1 cellular context compared by ENCODE assay signal in the genomic region with DNA sequence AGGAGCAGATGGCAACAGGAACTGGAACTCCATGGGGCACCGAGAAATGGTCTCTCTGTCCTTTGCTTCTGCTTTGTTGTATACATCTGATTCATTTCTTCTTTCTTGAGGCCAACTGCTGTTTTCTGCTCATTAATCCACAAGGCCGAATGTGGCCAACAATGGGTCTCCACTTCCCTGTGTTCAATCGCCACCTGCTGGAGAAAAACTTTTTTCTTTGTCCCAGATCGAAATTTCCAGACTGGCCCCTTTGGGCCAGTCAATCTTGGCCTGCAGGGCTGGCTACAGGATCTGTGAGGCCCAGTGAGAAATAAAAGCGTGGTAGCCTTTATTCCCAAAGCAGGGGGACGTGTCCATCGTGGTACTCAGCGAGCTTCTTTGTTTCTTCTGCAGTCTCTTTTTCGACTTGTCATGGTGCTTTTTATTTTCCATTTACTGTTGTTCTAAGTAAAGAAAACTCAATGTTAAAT.
TF ChIP-seq lines count a peak whose summit lies in the region.

No MANE protein-coding gene starts in this region.

TF ChIP-seq in GM12878, 131 proteins besides CTCF, POLR2A, EP300 and RAD21 (continued from another document):
- TF ChIP-seq, protein P1, sequence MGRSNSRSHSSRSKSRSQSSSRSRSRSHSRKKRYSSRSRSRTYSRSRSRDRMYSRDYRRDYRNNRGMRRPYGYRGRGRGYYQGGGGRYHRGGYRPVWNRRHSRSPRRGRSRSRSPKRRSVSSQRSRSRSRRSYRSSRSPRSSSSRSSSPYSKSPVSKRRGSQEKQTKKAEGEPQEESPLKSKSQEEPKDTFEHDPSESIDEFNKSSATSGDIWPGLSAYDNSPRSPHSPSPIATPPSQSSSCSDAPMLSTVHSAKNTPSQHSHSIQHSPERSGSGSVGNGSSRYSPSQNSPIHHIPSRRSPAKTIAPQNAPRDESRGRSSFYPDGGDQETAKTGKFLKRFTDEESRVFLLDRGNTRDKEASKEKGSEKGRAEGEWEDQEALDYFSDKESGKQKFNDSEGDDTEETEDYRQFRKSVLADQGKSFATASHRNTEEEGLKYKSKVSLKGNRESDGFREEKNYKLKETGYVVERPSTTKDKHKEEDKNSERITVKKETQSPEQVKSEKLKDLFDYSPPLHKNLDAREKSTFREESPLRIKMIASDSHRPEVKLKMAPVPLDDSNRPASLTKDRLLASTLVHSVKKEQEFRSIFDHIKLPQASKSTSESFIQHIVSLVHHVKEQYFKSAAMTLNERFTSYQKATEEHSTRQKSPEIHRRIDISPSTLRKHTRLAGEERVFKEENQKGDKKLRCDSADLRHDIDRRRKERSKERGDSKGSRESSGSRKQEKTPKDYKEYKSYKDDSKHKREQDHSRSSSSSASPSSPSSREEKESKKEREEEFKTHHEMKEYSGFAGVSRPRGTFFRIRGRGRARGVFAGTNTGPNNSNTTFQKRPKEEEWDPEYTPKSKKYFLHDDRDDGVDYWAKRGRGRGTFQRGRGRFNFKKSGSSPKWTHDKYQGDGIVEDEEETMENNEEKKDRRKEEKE (IDR thresholded peaks at IDR 0.05) = no peak
- TF ChIP-seq YY1 (IDR thresholded peaks at IDR 0.05; ENCODE audit: low read depth, low read length) = 0 out of 2 replicates have a peak, but pooled peaks have one; percentile 45
- no peak for TF ChIP-seq JUNB (IDR thresholded peaks at IDR 0.05)
- no peak for TF ChIP-seq CREM (IDR thresholded peaks at IDR 0.05; ENCODE audit: low read depth)
- TF ChIP-seq MYB (IDR thresholded peaks at IDR 0.05; ENCODE audit: borderline replicate concordance, low read depth, low read length) = no peak
- 0 out of 2 replicates have a peak, but pooled peaks have one; percentile 8 for TF ChIP-seq IRF4 (IDR thresholded peaks at IDR 0.05; ENCODE audit: low read depth, low read length)
- peak; percentile 87 for TF ChIP-seq SMC3 (IDR thresholded peaks at IDR 0.05; ENCODE audit: borderline replicate concordance, low read length)
- TF ChIP-seq CBX5 (IDR thresholded peaks at IDR 0.05; ENCODE audit: low read depth) = no peak
- TF ChIP-seq POU2F2 (IDR thresholded peaks at IDR 0.05; ENCODE audit: borderline replicate concordance, low read depth, low read length) = 0 out of 3 replicates have a peak, but pooled peaks have one; percentile 18
- TF ChIP-seq, protein P2, sequence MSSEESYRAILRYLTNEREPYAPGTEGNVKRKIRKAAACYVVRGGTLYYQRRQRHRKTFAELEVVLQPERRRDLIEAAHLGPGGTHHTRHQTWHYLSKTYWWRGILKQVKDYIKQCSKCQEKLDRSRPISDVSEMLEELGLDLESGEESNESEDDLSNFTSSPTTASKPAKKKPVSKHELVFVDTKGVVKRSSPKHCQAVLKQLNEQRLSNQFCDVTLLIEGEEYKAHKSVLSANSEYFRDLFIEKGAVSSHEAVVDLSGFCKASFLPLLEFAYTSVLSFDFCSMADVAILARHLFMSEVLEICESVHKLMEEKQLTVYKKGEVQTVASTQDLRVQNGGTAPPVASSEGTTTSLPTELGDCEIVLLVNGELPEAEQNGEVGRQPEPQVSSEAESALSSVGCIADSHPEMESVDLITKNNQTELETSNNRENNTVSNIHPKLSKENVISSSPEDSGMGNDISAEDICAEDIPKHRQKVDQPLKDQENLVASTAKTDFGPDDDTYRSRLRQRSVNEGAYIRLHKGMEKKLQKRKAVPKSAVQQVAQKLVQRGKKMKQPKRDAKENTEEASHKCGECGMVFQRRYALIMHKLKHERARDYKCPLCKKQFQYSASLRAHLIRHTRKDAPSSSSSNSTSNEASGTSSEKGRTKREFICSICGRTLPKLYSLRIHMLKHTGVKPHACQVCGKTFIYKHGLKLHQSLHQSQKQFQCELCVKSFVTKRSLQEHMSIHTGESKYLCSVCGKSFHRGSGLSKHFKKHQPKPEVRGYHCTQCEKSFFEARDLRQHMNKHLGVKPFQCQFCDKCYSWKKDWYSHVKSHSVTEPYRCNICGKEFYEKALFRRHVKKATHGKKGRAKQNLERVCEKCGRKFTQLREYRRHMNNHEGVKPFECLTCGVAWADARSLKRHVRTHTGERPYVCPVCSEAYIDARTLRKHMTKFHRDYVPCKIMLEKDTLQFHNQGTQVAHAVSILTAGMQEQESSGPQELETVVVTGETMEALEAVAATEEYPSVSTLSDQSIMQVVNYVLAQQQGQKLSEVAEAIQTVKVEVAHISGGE (CRISPR knock-in tag; IDR thresholded peaks at IDR 0.05) = no peak
- TF ChIP-seq NR2C1 (IDR thresholded peaks at IDR 0.05) = no peak
- TF ChIP-seq, protein P3, sequence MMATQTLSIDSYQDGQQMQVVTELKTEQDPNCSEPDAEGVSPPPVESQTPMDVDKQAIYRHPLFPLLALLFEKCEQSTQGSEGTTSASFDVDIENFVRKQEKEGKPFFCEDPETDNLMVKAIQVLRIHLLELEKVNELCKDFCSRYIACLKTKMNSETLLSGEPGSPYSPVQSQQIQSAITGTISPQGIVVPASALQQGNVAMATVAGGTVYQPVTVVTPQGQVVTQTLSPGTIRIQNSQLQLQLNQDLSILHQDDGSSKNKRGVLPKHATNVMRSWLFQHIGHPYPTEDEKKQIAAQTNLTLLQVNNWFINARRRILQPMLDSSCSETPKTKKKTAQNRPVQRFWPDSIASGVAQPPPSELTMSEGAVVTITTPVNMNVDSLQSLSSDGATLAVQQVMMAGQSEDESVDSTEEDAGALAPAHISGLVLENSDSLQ (IDR thresholded peaks at IDR 0.05) = 0 out of 2 replicates have a peak, but pooled peaks have one; percentile 12
- TF ChIP-seq IKZF1 (conservative IDR thresholded peaks at IDR 0.05) = 0 out of 2 replicates have a peak, but pooled peaks have one; percentile 14
- peak; percentile 27; the same call in 1 of the 2 replicates for TF ChIP-seq RUNX3 (IDR thresholded peaks at IDR 0.05; ENCODE audit: low read length)
- peak; percentile 79 for TF ChIP-seq ZNF24 (IDR thresholded peaks at IDR 0.05)
- TF ChIP-seq, protein P4, sequence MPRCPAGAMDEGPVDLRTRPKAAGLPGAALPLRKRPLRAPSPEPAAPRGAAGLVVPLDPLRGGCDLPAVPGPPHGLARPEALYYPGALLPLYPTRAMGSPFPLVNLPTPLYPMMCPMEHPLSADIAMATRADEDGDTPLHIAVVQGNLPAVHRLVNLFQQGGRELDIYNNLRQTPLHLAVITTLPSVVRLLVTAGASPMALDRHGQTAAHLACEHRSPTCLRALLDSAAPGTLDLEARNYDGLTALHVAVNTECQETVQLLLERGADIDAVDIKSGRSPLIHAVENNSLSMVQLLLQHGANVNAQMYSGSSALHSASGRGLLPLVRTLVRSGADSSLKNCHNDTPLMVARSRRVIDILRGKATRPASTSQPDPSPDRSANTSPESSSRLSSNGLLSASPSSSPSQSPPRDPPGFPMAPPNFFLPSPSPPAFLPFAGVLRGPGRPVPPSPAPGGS (IDR thresholded peaks at IDR 0.05; ENCODE audit: borderline replicate concordance, insufficient read depth, low read depth, low read length, poor library complexity, severe bottlenecking) = no peak
- TF ChIP-seq ATF7 (IDR thresholded peaks at IDR 0.05; ENCODE audit: low read depth) = no peak
TF ChIP-seq in GM12878: peak in this region for 9.
